In the genomic region with DNA sequence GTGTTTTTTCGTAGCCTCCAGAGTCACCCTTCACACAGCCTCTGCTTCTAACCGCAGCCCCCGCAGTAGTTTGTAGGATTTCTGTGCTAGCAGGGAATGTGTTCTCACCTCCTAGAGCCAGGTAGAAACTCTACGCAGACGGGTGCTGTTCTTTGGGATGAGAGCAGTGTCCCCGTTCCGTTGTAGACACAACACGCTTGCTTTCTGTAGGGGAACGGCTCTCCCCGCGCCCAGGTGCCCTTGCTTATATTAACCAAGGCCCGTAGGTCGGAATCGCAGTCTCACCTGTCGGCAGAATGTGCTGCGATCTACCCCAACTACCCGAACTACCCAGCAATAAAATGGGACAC, we compare ENCODE assay signal across 8 cellular contexts.
DNase-seq lines count a peak whose midpoint lies in the region; ATAC-seq, FAIRE-seq and TF ChIP-seq lines count a peak whose summit lies in the region.

No MANE protein-coding gene starts in this region.

- H2AFZ ChIP-seq in OCI-LY3 (ENCODE audit: low read depth, low read length) (peak overlapping the region; percentile 77), endothelial cell of umbilical vein (ENCODE audit: low read depth, low read length) (peak overlapping the region; percentile 66)

- ATAC-seq in GM19467 (IDR thresholded peaks at IDR 0.05; ENCODE audit: unreplicated experiment) (peak; percentile 30), GM19463 (IDR thresholded peaks at IDR 0.05; ENCODE audit: unreplicated experiment) (no peak), HG02763 (IDR thresholded peaks at IDR 0.05; ENCODE audit: unreplicated experiment) (no peak)

- H3K9me3 ChIP-seq in OCI-LY3 (ENCODE audit: insufficient read depth, low read length) (no peaks in the 10 kb centered on the region), endothelial cell of umbilical vein (replicated peaks; ENCODE audit: control insufficient read depth, insufficient read depth, low read length) (no peaks in the 10 kb centered on the region), ovary (no peaks in the 10 kb centered on the region)

- BruUV-seq in endothelial cell of umbilical vein (replicated peaks; lab: Mats Ljungman, UMichigan), result no TSS peak

- no peak for TF ChIP-seq POLR2A in endothelial cell of umbilical vein (IDR thresholded peaks at IDR 0.05; ENCODE audit: low read depth, low read length)
- no peak for TF ChIP-seq POLR2A in ovary (IDR thresholded peaks at IDR 0.05)

- no peak for TF ChIP-seq CTCF in OCI-LY3 (IDR thresholded peaks at IDR 0.05; ENCODE audit: low read depth, low read length)
- no peak for TF ChIP-seq CTCF in endothelial cell of umbilical vein (IDR thresholded peaks at IDR 0.05; ENCODE audit: extremely low read depth in 1 of 2, insufficient read depth in 1 of 2, low read depth in 1 of 2, low read length in 2 of 2)
- TF ChIP-seq CTCF in ovary (IDR thresholded peaks at IDR 0.05), result no peak

- H3K4me2 ChIP-seq in OCI-LY3 (ENCODE audit: low read length) (peak overlapping the region; percentile 94), endothelial cell of umbilical vein (ENCODE audit: insufficient read depth, low read length) (peak overlapping the region; percentile 65)

- CTCF ChIA-PET in endothelial cell of umbilical vein (lab: Charles Lee), result no interaction called here

- H3K9ac ChIP-seq in OCI-LY3 (ENCODE audit: low read length) (peak overlapping the region; percentile 71), endothelial cell of umbilical vein (replicated peaks; ENCODE audit: extremely low read depth, insufficient read depth, low read length) (no peak overlapping the region)

- no peak overlapping the region for H3K27ac ChIP-seq in OCI-LY3 (ENCODE audit: low read length)
- no peak overlapping the region for H3K27ac ChIP-seq in endothelial cell of umbilical vein (ENCODE audit: insufficient read depth, low read depth, low read length)
- H3K27ac ChIP-seq in ovary, result no peak overlapping the region

- FAIRE-seq in endothelial cell of umbilical vein (lab: Jason Lieb, UNC), result no peak

- H4K20me1 ChIP-seq in OCI-LY3 (ENCODE audit: insufficient read depth, low read length) (no peaks in the 10 kb centered on the region), endothelial cell of umbilical vein (replicated peaks; ENCODE audit: control insufficient read depth, extremely low read depth, insufficient read depth, low read length) (no peaks in the 10 kb centered on the region)

- no peak for DNase-seq in endothelial cell of umbilical vein (ENCODE audit: low read depth, low spot score)
- no peak for DNase-seq in ovary
- DNase-seq in HuH-7 (ENCODE audit: low spot score), result no peak
- DNase-seq in cerebellar nuclear complex (lab: John Stamatoyannopoulos, UW), result no peak

- H3K4me3 ChIP-seq in OCI-LY3 (ENCODE audit: low read length) (peak overlapping the region; percentile 83), endothelial cell of umbilical vein (replicated peaks in 1 of 3; ENCODE audit: insufficient read depth in 1 of 3, low read depth in 1 of 3, low read length in 3 of 3) (peak overlapping the region; percentile 35 to 47 (median 36)), ovary (peak overlapping the region; percentile 45)

- H3K36me3 ChIP-seq in OCI-LY3 (replicated peaks; ENCODE audit: low read depth, low read length) (no peaks in the 10 kb centered on the region), endothelial cell of umbilical vein (ENCODE audit: control insufficient read depth in 2 of 2, extremely low read depth in 1 of 2, insufficient read depth in 2 of 2, low read length in 2 of 2) (no peaks in the 10 kb centered on the region), ovary (no peaks in the 10 kb centered on the region)

- H3K4me1 ChIP-seq in OCI-LY3 (ENCODE audit: low read length) (peaks cover 7% of the 10 kb centered on the region; the same call in 1 of the 2 replicates), endothelial cell of umbilical vein (ENCODE audit: control insufficient read depth, extremely low read depth, insufficient read depth, low read length) (peaks cover 9% of the 10 kb centered on the region), ovary (ENCODE audit: insufficient read depth) (no peaks in the 10 kb centered on the region)

- POLR2A ChIA-PET in endothelial cell of umbilical vein (lab: Charles Lee), result interaction anchor here (0.5 to 1.0 kb wide), 3 partner anchors 39 to 1180 kb away, joined by 3 to 4 read pairs (median 3); no protein-coding TSS in a partner anchor

- no peaks in the 10 kb centered on the region for H3K9me1 ChIP-seq in endothelial cell of umbilical vein (replicated peaks; ENCODE audit: control insufficient read depth, extremely low read depth, insufficient read depth, low read length)

- TF ChIP-seq EP300 in ovary (IDR thresholded peaks at IDR 0.05), result no peak

- H3K79me2 ChIP-seq in OCI-LY3 (ENCODE audit: low read length), result no peaks in the 10 kb centered on the region
- H3K79me2 ChIP-seq in endothelial cell of umbilical vein (ENCODE audit: control insufficient read depth, insufficient read depth, low read length), result no peaks in the 10 kb centered on the region

- H3K27me3 ChIP-seq in OCI-LY3 (ENCODE audit: low read depth, low read length), result peaks cover 13% of the 10 kb centered on the region; the same call in 1 of the 2 replicates
- H3K27me3 ChIP-seq in endothelial cell of umbilical vein (ENCODE audit: control insufficient read depth in 2 of 2, insufficient read depth in 2 of 2, low read length in 2 of 2), result peaks cover 7 to 14% of the 10 kb centered on the region in 2 experiments
- no peaks in the 10 kb centered on the region for H3K27me3 ChIP-seq in ovary

- intact Hi-C loops in endothelial cell of umbilical vein (cut with micrococcal nuclease), result no loop called here
- intact Hi-C loops in ovary (cut with DNase I), result no loop called here

- WGBS in ovary, 3 donors, result 3 to 10% (median 7%) methylated on average over 17 of the region's 17 CpGs

- dilution Hi-C loops in endothelial cell of umbilical vein (cut with MboI; ENCODE audit: extremely low pct_ligation_motif_present, low sequenced_read_pairs), result no loop called here

TF ChIP-seq in endothelial cell of umbilical vein, 7 proteins besides CTCF, POLR2A, EP300 and RAD21:
- no peak for TF ChIP-seq GATA2 (IDR thresholded peaks at IDR 0.05; ENCODE audit: insufficient read depth, insufficient read length, low read depth, low read length)
- TF ChIP-seq MYC (IDR thresholded peaks at IDR 0.05; ENCODE audit: low read depth, low read length), result no peak
- TF ChIP-seq EZH2 (IDR thresholded peaks at IDR 0.05; ENCODE audit: borderline replicate concordance, low read depth, low read length, severe bottlenecking), result no peak
- TF ChIP-seq JUN (IDR thresholded peaks at IDR 0.05; ENCODE audit: borderline replicate concordance, insufficient read depth, insufficient read length, low read depth), result no peak
- TF ChIP-seq, protein P1, sequence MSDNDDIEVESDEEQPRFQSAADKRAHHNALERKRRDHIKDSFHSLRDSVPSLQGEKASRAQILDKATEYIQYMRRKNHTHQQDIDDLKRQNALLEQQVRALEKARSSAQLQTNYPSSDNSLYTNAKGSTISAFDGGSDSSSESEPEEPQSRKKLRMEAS (IDR thresholded peaks at IDR 0.05; ENCODE audit: insufficient read depth, insufficient read length), result no peak
TF ChIP-seq in endothelial cell of umbilical vein: peak in this region for 0.
